ENCODE assay signal across 8 cellular contexts in the genomic region with DNA sequence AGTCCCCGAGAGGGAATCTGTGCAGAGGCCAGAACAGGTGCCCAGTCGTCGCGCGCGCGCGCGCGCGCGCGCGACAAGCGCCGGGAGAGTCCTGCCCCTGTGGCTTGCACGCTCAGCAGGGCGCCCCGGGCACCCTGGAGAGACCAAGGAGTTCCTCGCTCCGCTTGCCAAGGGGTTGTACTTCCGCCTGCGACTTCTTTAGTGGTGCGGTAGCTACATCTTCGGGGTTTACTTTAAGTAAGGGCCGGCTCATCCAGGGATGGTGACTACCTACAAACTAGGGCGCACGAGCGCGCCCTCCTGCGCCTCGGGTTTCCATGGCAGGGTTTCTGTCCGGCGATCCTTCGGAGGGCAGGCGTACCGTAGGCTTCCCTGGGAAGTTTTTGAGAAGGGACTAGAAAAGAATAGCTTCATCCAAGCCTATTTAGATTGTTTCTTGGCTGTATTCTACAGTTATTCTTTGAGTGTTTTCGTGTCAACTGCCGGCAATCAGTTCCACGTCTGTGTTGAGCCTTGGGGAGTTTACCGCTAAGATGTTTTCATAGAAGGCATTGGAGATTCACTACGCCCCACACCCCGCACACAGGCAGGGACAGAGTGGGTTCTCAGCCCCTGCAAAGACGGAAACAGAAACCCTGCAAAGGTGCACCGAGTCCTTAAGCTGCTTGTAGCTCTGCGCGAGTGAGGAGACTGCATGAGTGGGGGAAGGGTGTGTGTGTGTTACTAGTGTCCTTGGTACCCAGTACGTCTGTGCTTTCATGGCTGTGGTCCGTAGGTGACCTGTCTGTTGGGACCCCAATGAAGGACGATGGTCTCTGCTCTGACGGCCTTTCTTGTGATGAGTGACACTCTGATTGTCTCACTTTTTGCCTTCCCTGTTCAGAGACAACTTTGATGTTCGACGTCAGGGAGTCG. TPM values are rescaled to one million over a fixed set of nuclear protein-coding genes. Genes with fewer than 3 reads are reported as not detected.
A peak's percentile ranks its signal among the peaks of the same experiment; 100 is the strongest.
DNase-seq lines count a peak whose midpoint lies in the region; ATAC-seq and TF ChIP-seq lines count a peak whose summit lies in the region.

No MANE protein-coding gene starts in this region.

- no peak for TF ChIP-seq CTCF in fibroblast of villous mesenchyme (IDR thresholded peaks at IDR 0.05; ENCODE audit: insufficient read depth, low read depth, low read length)
- peak; percentile 11 for TF ChIP-seq CTCF in retinal pigment epithelial cell (conservative IDR thresholded peaks at IDR 0.05; ENCODE audit: low read depth, low read length)

- peak; percentile 22 for DNase-seq in DMS153 treated with DMSO at 0.1 percent for 48 hours (lab: John Stamatoyannopoulos, UW; ENCODE audit: unreplicated experiment)
- no peak for DNase-seq in DMS153 (lab: John Stamatoyannopoulos, UW)
- DNase-seq in KBM-7: peak; percentile 70
- DNase-seq in T1000 (lab: John Stamatoyannopoulos, UW): peak; percentile 24
- DNase-seq in fibroblast of villous mesenchyme (ENCODE audit: low read depth): peak; percentile 47
- DNase-seq in retinal pigment epithelial cell (ENCODE audit: low read depth): no peak
- no peak for DNase-seq in amygdala (lab: John Stamatoyannopoulos, UW)

- no peak for TF ChIP-seq POLR2A in GM18505 (IDR thresholded peaks at IDR 0.05; ENCODE audit: borderline replicate concordance, extremely low read depth, insufficient read depth, insufficient read length)

- in situ Hi-C loops in KBM-7 (cut with MboI; ENCODE audit: low pct_unique_long_range_greater_than_20kb, low sequenced_read_pairs): no loop called here

- peak overlapping the region; percentile 60 for H3K4me3 ChIP-seq in fibroblast of villous mesenchyme (ENCODE audit: low read depth, low read length)
- peak overlapping the region; percentile 44 for H3K4me3 ChIP-seq in retinal pigment epithelial cell (ENCODE audit: low read length)

- ATAC-seq in GM18505 (IDR thresholded peaks at IDR 0.05; ENCODE audit: unreplicated experiment): no peak

RNA-seq across cellular contexts. Expression of a gene that starts 1.7 kb away (rescaled TPM):
- 0.32 and 0.86 TPM in 2 replicates for total RNA-seq in fibroblast of villous mesenchyme

Comparison
In these comparisons a context has a peak if more than half of its experiments do, and no peak if none do; other contexts are left out.
1. DNase-seq: peak in DMS153 treated with DMSO at 0.1 percent for 48 hours (single experiment), KBM-7 (single experiment), T1000 (single experiment) and fibroblast of villous mesenchyme (single experiment); none in DMS153 (single experiment), retinal pigment epithelial cell (single experiment) and amygdala (0 of 56).